ENCODE assay signal across 1 cellular context in genomic region chr4:10346023-10346422, GRCh38.
TF ChIP-seq lines count a peak whose summit lies in the region.

No MANE protein-coding gene starts in this region.

TF ChIP-seq in K562, 482 proteins besides CTCF, POLR2A, EP300 and RAD21 (continued from another document):
- peak; percentile 68; the same call in 1 of the 2 replicates for TF ChIP-seq ETV5 (CRISPR knock-in tag; IDR thresholded peaks at IDR 0.05; ENCODE audit: low read depth)
- TF ChIP-seq NEUROD1 (IDR thresholded peaks at IDR 0.05; ENCODE audit: borderline replicate concordance, low read depth, low read length, partially characterized antibody): no peak
- TF ChIP-seq BRD4 (IDR thresholded peaks at IDR 0.05): no peak
- peak; percentile 4; the same call in 1 of the 2 replicates for TF ChIP-seq ARID1B (IDR thresholded peaks at IDR 0.05)
- TF ChIP-seq TEAD4 (IDR thresholded peaks at IDR 0.05; ENCODE audit: low read length): peak; percentile 40; the same call in 1 of the 2 replicates
- no peak for TF ChIP-seq TEAD4 (CRISPR knock-in tag; IDR thresholded peaks at IDR 0.05; ENCODE audit: borderline replicate concordance)
- TF ChIP-seq, protein P1, sequence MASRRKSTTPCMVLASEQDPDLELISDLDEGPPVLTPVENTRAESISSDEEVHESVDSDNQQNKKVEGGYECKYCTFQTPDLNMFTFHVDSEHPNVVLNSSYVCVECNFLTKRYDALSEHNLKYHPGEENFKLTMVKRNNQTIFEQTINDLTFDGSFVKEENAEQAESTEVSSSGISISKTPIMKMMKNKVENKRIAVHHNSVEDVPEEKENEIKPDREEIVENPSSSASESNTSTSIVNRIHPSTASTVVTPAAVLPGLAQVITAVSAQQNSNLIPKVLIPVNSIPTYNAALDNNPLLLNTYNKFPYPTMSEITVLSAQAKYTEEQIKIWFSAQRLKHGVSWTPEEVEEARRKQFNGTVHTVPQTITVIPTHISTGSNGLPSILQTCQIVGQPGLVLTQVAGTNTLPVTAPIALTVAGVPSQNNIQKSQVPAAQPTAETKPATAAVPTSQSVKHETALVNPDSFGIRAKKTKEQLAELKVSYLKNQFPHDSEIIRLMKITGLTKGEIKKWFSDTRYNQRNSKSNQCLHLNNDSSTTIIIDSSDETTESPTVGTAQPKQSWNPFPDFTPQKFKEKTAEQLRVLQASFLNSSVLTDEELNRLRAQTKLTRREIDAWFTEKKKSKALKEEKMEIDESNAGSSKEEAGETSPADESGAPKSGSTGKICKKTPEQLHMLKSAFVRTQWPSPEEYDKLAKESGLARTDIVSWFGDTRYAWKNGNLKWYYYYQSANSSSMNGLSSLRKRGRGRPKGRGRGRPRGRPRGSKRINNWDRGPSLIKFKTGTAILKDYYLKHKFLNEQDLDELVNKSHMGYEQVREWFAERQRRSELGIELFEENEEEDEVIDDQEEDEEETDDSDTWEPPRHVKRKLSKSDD (conservative IDR thresholded peaks at IDR 0.05; ENCODE audit: low read length): no peak
- TF ChIP-seq HLTF (IDR thresholded peaks at IDR 0.05): no peak
- TF ChIP-seq SLC30A9 (CRISPR knock-in tag; IDR thresholded peaks at IDR 0.05): no peak
- TF ChIP-seq ZNF445 (CRISPR knock-in tag; IDR thresholded peaks at IDR 0.05; ENCODE audit: low read depth): no peak
- no peak for TF ChIP-seq RERE (CRISPR knock-in tag; IDR thresholded peaks at IDR 0.05; ENCODE audit: borderline replicate concordance)
- no peak for TF ChIP-seq ZFX (CRISPR knock-in tag; IDR thresholded peaks at IDR 0.05)
- no peak for TF ChIP-seq L3MBTL2 (IDR thresholded peaks at IDR 0.05)
- peak in 1 of 2 experiments; percentile 81; a peak in 2 of 4 replicates for TF ChIP-seq FOXA3 (CRISPR knock-in tag; conservative IDR thresholded peaks at IDR 0.05 in 1 of 2, IDR thresholded peaks at IDR 0.05 in 1 of 2)
- TF ChIP-seq EGR1 (conservative IDR thresholded peaks at IDR 0.05): no peak
- TF ChIP-seq RCOR1 (IDR thresholded peaks at IDR 0.05; ENCODE audit: borderline replicate concordance in 1 of 2, low read depth in 2 of 2, low read length in 2 of 2): peak in 1 of 2 experiments; percentile 73; a peak in 2 of 4 replicates
- TF ChIP-seq KDM1A (IDR thresholded peaks at IDR 0.05): peak; percentile 60 to 76
- TF ChIP-seq ZC3H4 (CRISPR knock-in tag; IDR thresholded peaks at IDR 0.05; ENCODE audit: borderline replicate concordance): no peak
- no peak for TF ChIP-seq MED1 (CRISPR knock-in tag; IDR thresholded peaks at IDR 0.05; ENCODE audit: borderline replicate concordance)
- TF ChIP-seq MEIS2 (IDR thresholded peaks at IDR 0.05; ENCODE audit: partially characterized antibody): peak; percentile 93
- no peak for TF ChIP-seq GABPB2 (CRISPR knock-in tag; conservative IDR thresholded peaks at IDR 0.05)
- TF ChIP-seq CTBP1 (IDR thresholded peaks at IDR 0.05; ENCODE audit: borderline replicate concordance): peak; percentile 10; the same call in 1 of the 2 replicates
- TF ChIP-seq, protein P2, sequence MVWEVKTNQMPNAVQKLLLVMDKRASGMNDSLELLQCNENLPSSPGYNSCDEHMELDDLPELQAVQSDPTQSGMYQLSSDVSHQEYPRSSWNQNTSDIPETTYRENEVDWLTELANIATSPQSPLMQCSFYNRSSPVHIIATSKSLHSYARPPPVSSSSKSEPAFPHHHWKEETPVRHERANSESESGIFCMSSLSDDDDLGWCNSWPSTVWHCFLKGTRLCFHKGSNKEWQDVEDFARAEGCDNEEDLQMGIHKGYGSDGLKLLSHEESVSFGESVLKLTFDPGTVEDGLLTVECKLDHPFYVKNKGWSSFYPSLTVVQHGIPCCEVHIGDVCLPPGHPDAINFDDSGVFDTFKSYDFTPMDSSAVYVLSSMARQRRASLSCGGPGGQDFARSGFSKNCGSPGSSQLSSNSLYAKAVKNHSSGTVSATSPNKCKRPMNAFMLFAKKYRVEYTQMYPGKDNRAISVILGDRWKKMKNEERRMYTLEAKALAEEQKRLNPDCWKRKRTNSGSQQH (CRISPR knock-in tag; IDR thresholded peaks at IDR 0.05): no peak
- TF ChIP-seq, protein P3, sequence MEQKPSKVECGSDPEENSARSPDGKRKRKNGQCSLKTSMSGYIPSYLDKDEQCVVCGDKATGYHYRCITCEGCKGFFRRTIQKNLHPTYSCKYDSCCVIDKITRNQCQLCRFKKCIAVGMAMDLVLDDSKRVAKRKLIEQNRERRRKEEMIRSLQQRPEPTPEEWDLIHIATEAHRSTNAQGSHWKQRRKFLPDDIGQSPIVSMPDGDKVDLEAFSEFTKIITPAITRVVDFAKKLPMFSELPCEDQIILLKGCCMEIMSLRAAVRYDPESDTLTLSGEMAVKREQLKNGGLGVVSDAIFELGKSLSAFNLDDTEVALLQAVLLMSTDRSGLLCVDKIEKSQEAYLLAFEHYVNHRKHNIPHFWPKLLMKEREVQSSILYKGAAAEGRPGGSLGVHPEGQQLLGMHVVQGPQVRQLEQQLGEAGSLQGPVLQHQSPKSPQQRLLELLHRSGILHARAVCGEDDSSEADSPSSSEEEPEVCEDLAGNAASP (IDR thresholded peaks at IDR 0.05): no peak
- TF ChIP-seq, protein P4, sequence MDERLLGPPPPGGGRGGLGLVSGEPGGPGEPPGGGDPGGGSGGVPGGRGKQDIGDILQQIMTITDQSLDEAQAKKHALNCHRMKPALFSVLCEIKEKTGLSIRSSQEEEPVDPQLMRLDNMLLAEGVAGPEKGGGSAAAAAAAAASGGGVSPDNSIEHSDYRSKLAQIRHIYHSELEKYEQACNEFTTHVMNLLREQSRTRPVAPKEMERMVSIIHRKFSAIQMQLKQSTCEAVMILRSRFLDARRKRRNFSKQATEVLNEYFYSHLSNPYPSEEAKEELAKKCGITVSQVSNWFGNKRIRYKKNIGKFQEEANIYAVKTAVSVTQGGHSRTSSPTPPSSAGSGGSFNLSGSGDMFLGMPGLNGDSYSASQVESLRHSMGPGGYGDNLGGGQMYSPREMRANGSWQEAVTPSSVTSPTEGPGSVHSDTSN (CRISPR knock-in tag; IDR thresholded peaks at IDR 0.05; ENCODE audit: low read depth): no peak
- TF ChIP-seq, protein P4 (tag; conservative IDR thresholded peaks at IDR 0.05; ENCODE audit: low read depth): peak; percentile 67
- TF ChIP-seq NR2C1 (IDR thresholded peaks at IDR 0.05): no peak
- TF ChIP-seq NR2C1 (tag; IDR thresholded peaks at IDR 0.05): no peak
- TF ChIP-seq NCOR1 (IDR thresholded peaks at IDR 0.05): no peak
- TF ChIP-seq SIN3B (IDR thresholded peaks at IDR 0.05; ENCODE audit: low read depth): no peak
- TF ChIP-seq ZSCAN32 (CRISPR knock-in tag; IDR thresholded peaks at IDR 0.05): no peak
- TF ChIP-seq NCOA4 (IDR thresholded peaks at IDR 0.05; ENCODE audit: partially characterized antibody): no peak
- no peak for TF ChIP-seq NR2F6 (CRISPR knock-in tag; IDR thresholded peaks at IDR 0.05)
- TF ChIP-seq PREB (CRISPR knock-in tag; IDR thresholded peaks at IDR 0.05): no peak
- no peak for TF ChIP-seq MCM7 (IDR thresholded peaks at IDR 0.05)
- no peak for TF ChIP-seq NR2C2 (CRISPR knock-in tag; IDR thresholded peaks at IDR 0.05)
- no peak for TF ChIP-seq NR2C2 (tag; IDR thresholded peaks at IDR 0.05)
